ENCODE assay signal across 8 cellular contexts in genomic region chr6:3925904-3926482, GRCh38.
A peak's percentile ranks its signal among the peaks of the same experiment; 100 is the strongest.
DNase-seq lines count a peak whose midpoint lies in the region; ATAC-seq, FAIRE-seq and TF ChIP-seq lines count a peak whose summit lies in the region.
"Not testable (repeated sequence)": the region's sequence is repeated elsewhere in the genome, so short reads cannot be mapped to it uniquely, and the experiment has no call there.

No MANE protein-coding gene starts in this region.

- not testable (repeated sequence) for H3K18ac ChIP-seq in H1 (ENCODE audit: extremely low read depth, low read length)

- H3K4me2 ChIP-seq in H1 (ENCODE audit: insufficient read depth in 1 of 2, low read depth in 2 of 2, low read length in 2 of 2), result not testable (repeated sequence)

- not testable (repeated sequence) for TF ChIP-seq POLR2A in H1 (IDR thresholded peaks at IDR 0.05; ENCODE audit: control extremely low read depth in 1 of 2, low read depth in 2 of 2, low read length in 2 of 2)

- not testable (repeated sequence) for H2BK12ac ChIP-seq in H1 (ENCODE audit: low read depth, low read length)

- H3K4me3 ChIP-seq in H1 (ENCODE audit: extremely low read depth in 1 of 4, insufficient read depth in 2 of 4, low read depth in 3 of 4, low read length in 4 of 4); left lung; rectal smooth muscle tissue (ENCODE audit: low read length): not testable (repeated sequence)

- not testable (repeated sequence) for H4K20me1 ChIP-seq in H1 (replicated peaks in 1 of 2; ENCODE audit: control insufficient read depth in 1 of 2, insufficient read depth in 2 of 2, low read length in 2 of 2)

- H3K9ac ChIP-seq in H1 (replicated peaks in 1 of 4; ENCODE audit: extremely low read depth in 1 of 4, low read depth in 3 of 4, low read length in 3 of 4); rectal smooth muscle tissue (ENCODE audit: low read length): not testable (repeated sequence)

- H3K9me3 ChIP-seq in H1 (ENCODE audit: insufficient read depth in 2 of 2, low read depth in 1 of 2, low read length in 1 of 2); left lung: not testable (repeated sequence)

- DNase-seq in EL, result peak; percentile 68
- peak; percentile 16 for DNase-seq in LoVo (ENCODE audit: low spot score)
- not testable (repeated sequence) for DNase-seq in WTC11 (ENCODE audit: low spot score); glutamatergic neuron; left lung
- peak in 1 of 2 experiments; percentile 41 for DNase-seq in H1 (ENCODE audit: low read depth in 1 of 2, low spot score in 2 of 2)
- DNase-seq in urothelium cell line (ENCODE audit: low spot score), result peak; percentile 25

- H3K36me3 Mint-ChIP-seq in WTC11; glutamatergic neuron (ENCODE audit: unreplicated experiment): not testable (repeated sequence)

- H3K23me2 ChIP-seq in H1 (ENCODE audit: low read depth, low read length), result not testable (repeated sequence)

- H3K27ac ChIP-seq in H1 (ENCODE audit: low read depth, low read length); left lung: not testable (repeated sequence)
- peak overlapping the region; percentile 24 for H3K27ac ChIP-seq in rectal smooth muscle tissue (ENCODE audit: low read depth, low read length)

- FAIRE-seq in H1 (lab: Jason Lieb, UNC); urothelium cell line (lab: Jason Lieb, UNC): not testable (repeated sequence)

- not testable (repeated sequence) for TF ChIP-seq RAD21 in H1 (IDR thresholded peaks at IDR 0.05 in 1 of 2, conservative IDR thresholded peaks at IDR 0.05 in 1 of 2; ENCODE audit: low read depth in 2 of 2, low read length in 2 of 2)

- not testable (repeated sequence) for H3K79me1 ChIP-seq in H1 (ENCODE audit: low read depth, low read length)

- 92% methylated on average over 10 of the region's 13 CpGs; no CpG with 5 or more reads in 1 of the 2 experiments for WGBS in H1 (ENCODE audit: extremely low coverage in 1 of 2, insufficient coverage in 1 of 2, insufficient read length in 1 of 2, insufficient replicate concordance in 2 of 2, low coverage in 1 of 2, low lambda C conversion rate in 2 of 2, missing lambda C conversion rate in 1 of 2), 2 experiments

- CTCF ChIA-PET in WTC11 (lab: Charles Lee), result interaction anchor here (2.2 kb wide), 1 partner anchor 77 kb away, joined by 6 read pairs; the partner anchor contains the start of gene FAM50B
- CTCF ChIA-PET in H1 (lab: Charles Lee; ENCODE audit: partially characterized antibody), result interaction anchor here (0.8 to 2.1 kb wide), 3 partner anchors 52 to 77 kb away, joined by 3 to 7 read pairs (median 6); partner anchors contain the start of gene FAM50B

- not testable (repeated sequence) for H3K56ac ChIP-seq in H1 (replicated peaks; ENCODE audit: insufficient read length, low read depth, low read length)

- not testable (repeated sequence) for H3K4me3 Mint-ChIP-seq in WTC11; glutamatergic neuron (ENCODE audit: unreplicated experiment)

- not testable (repeated sequence) for H3K36me3 ChIP-seq in H1 (ENCODE audit: control insufficient read depth in 2 of 4, insufficient read depth in 4 of 4, low read length in 3 of 4); left lung; rectal smooth muscle tissue (ENCODE audit: control insufficient read depth, insufficient read depth, low read length)

- not testable (repeated sequence) for H2BK120ac ChIP-seq in H1 (replicated peaks; ENCODE audit: low read depth, low read length)

- not testable (repeated sequence) for H2AK5ac ChIP-seq in H1 (ENCODE audit: low read depth, low read length)

- not testable (repeated sequence) for H3K9me3 Mint-ChIP-seq in WTC11; glutamatergic neuron (ENCODE audit: unreplicated experiment)

- not testable (repeated sequence) for H3K14ac ChIP-seq in H1 (ENCODE audit: insufficient read length)

- not testable (repeated sequence) for H3K27ac Mint-ChIP-seq in WTC11
- peak overlapping the region; percentile 35 for H3K27ac Mint-ChIP-seq in glutamatergic neuron (ENCODE audit: unreplicated experiment)

- not testable (repeated sequence) for H2BK5ac ChIP-seq in H1 (ENCODE audit: low read depth, low read length)

- H4K5ac ChIP-seq in H1 (ENCODE audit: insufficient read length, low read depth, low read length), result not testable (repeated sequence)

- intact Hi-C loops in left lung (cut with DNase I), result not testable (repeated sequence)

- not testable (repeated sequence) for H3K4me1 ChIP-seq in H1 (replicated peaks in 1 of 4; ENCODE audit: control insufficient read depth in 3 of 4, insufficient read depth in 4 of 4, low read length in 3 of 4); left lung; rectal smooth muscle tissue (ENCODE audit: control insufficient read depth, insufficient read depth, low read length)

- not testable (repeated sequence) for TF ChIP-seq EP300 in H1 (IDR thresholded peaks at IDR 0.05; ENCODE audit: borderline replicate concordance in 1 of 2, low read depth in 2 of 2, low read length in 2 of 2)

- not testable (repeated sequence) for H3K27me3 ChIP-seq in H1 (replicated peaks in 1 of 4; ENCODE audit: control insufficient read depth in 3 of 4, extremely low read depth in 1 of 4, insufficient read depth in 3 of 4, low read length in 3 of 4); left lung; rectal smooth muscle tissue (ENCODE audit: control insufficient read depth, insufficient read depth, low read length)

- peak overlapping the region; percentile 1; the same call in 1 of the 2 replicates for H2AFZ ChIP-seq in H1 (ENCODE audit: low read length)

- TF ChIP-seq CTCF in WTC11 (IDR thresholded peaks at IDR 0.05); H1 (IDR thresholded peaks at IDR 0.05; ENCODE audit: control extremely low read depth in 1 of 3, insufficient read depth in 1 of 3, low read depth in 1 of 3, low read length in 3 of 3); glutamatergic neuron (IDR thresholded peaks at IDR 0.05; ENCODE audit: partially characterized antibody, unreplicated experiment); left lung (IDR thresholded peaks at IDR 0.05): not testable (repeated sequence)

- not testable (repeated sequence) for H2BK20ac ChIP-seq in H1 (ENCODE audit: low read length)

- not testable (repeated sequence) for H3K4ac ChIP-seq in H1 (replicated peaks; ENCODE audit: insufficient read length, low read depth, low read length)

- not testable (repeated sequence) for H3K23ac ChIP-seq in H1 (ENCODE audit: insufficient read length)

- H3K27me3 Mint-ChIP-seq in WTC11 (ENCODE audit: low read depth); glutamatergic neuron (ENCODE audit: unreplicated experiment): not testable (repeated sequence)

- not testable (repeated sequence) for H2BK15ac ChIP-seq in H1 (ENCODE audit: low read length)

- POLR2A ChIA-PET in WTC11 (lab: Charles Lee), result not testable (repeated sequence)
- POLR2A ChIA-PET in H1 (lab: Charles Lee; ENCODE audit: partially characterized antibody), result interaction anchor here (0.7 kb wide), 1 partner anchor 13 kb away, joined by 3 read pairs; no protein-coding TSS in a partner anchor

- H3K79me2 ChIP-seq in H1 (ENCODE audit: control insufficient read depth in 1 of 2, insufficient read depth in 2 of 2, low read length in 2 of 2), result not testable (repeated sequence)

- ATAC-seq in WTC11 (peak; percentile 60; the same call in 1 of the 2 replicates), left lung (peak; percentile 45)

- not testable (repeated sequence) for H4K91ac ChIP-seq in H1 (replicated peaks; ENCODE audit: insufficient read length, low read length)

- peaks cover 19% of the 10 kb centered on the region for H3K4me1 Mint-ChIP-seq in WTC11
- peaks cover 15% of the 10 kb centered on the region for H3K4me1 Mint-ChIP-seq in glutamatergic neuron (ENCODE audit: low read depth, unreplicated experiment)

- H4K8ac ChIP-seq in H1 (ENCODE audit: extremely low read depth, insufficient read depth, low read length), result not testable (repeated sequence)
